Comparison of ENCODE assay signal across 33 cellular contexts in genomic region chr20:15792855-15793254, GRCh38.
"Had no signal": no experiment of that assay in that cellular context is flagged by ENCODE, and none has a peak within 500 bp of the region (broad histone marks: within the 10 kb centered on the region; RNA-seq: fewer than 3 reads in every experiment).

No MANE protein-coding gene starts in this region.

- H3K27ac ChIP-seq: adrenal gland, ascending aorta, body of pancreas, brain microvascular endothelial cell, breast epithelium, cardiac muscle cell had no signal

- H3K4me3 ChIP-seq: adrenal gland, ascending aorta, body of pancreas, breast epithelium, cardiac muscle cell had no signal

- H3K36me3 ChIP-seq: adrenal gland, ascending aorta, brain microvascular endothelial cell, breast epithelium, cardiac muscle cell had no signal

- H3K4me1 ChIP-seq: adrenal gland, breast epithelium had no signal

- H3K27me3 ChIP-seq: adrenal gland, ascending aorta, body of pancreas, brain microvascular endothelial cell, breast epithelium, cardiac muscle cell had no signal

- DNase-seq: activated effector memory CD4-positive, alpha-beta T cell treated with anti-CD3 and anti-CD28 coated beads, Interleukin-2, amount 50 U/mL, for 16 hours; activated effector memory CD4-positive, alpha-beta T cell treated with Interleukin-2 at 50 U/mL for 16 hours; activated gamma-delta T cell; activated gamma-delta T cell treated with Interleukin-2 at 50 U/mL for 16 hours; activated naive CD4-positive, alpha-beta T cell; activated naive CD4-positive, alpha-beta T cell treated with anti-CD3 and anti-CD28 coated beads for 36 hours; activated naive CD4-positive, alpha-beta T cell treated with anti-CD3 and anti-CD28 coated beads, Interleukin-2, amount 10 ng/mL, durations not matched to agents 7 days and 5 days; activated naive CD4-positive, alpha-beta T cell treated with anti-CD3 and anti-CD28 coated beads, Interleukin-2, amount 50 U/mL, for 16 hours; activated naive CD4-positive, alpha-beta T cell treated with Interleukin-2 at 50 U/mL for 16 hours; activated naive CD8-positive, alpha-beta T cell treated with anti-CD3 and anti-CD28 coated beads for 36 hours; activated naive CD8-positive, alpha-beta T cell treated with anti-CD3 and anti-CD28 coated beads, Interleukin-2, amount 10 ng/mL, durations not matched to agents 7 days and 5 days; activated naive CD8-positive, alpha-beta T cell treated with anti-CD3 and anti-CD28 coated beads, Interleukin-2, amount 50 U/mL, for 24 hours; activated T-cell treated with anti-CD3 and anti-CD28 coated beads, Interleukin-2, amount 50 U/mL, for 24 hours; activated T-cell treated with anti-CD3 and anti-CD28 coated beads, Interleukin-2, amount 50 U/mL, for 4 hours; activated T-cell treated with anti-CD3 and anti-CD28 coated beads, Interleukin-2, amount 50 U/mL, for 48 hours; activated T-cell treated with anti-CD3 and anti-CD28 coated beads, Interleukin-2, amount 50 U/mL, for 72 hours; adrenal gland; amniotic stem cell; amygdala; anterior cingulate cortex; aorta; body of pancreas; brain microvascular endothelial cell; caudate nucleus; central memory CD4-positive, alpha-beta T cell; cerebellar nuclear complex had no signal

- FAIRE-seq: astrocyte, bronchial epithelial cell had no signal

- H3K9me3 ChIP-seq: adrenal gland, ascending aorta, body of pancreas, breast epithelium had no signal

- ATAC-seq: activated naive CD4-positive, alpha-beta T cell treated with anti-CD3 and anti-CD28 coated beads, Interleukin-2, amount 50 U/mL, for 72 hours; activated naive CD8-positive, alpha-beta T cell treated with anti-CD3 and anti-CD28 coated beads, Interleukin-2, amount 50 U/mL, for 24 hours; activated T-cell treated with anti-CD3 and anti-CD28 coated beads, Interleukin-2, amount 50 U/mL, for 4 hours; activated T-cell treated with anti-CD3 and anti-CD28 coated beads, Interleukin-2, amount 50 U/mL, for 72 hours; activated T-helper 17 cell treated with anti-CD3 and anti-CD28 coated beads, Interleukin-2, amount 50 U/mL, for 72 hours; body of pancreas had no signal
